In the genomic region with DNA sequence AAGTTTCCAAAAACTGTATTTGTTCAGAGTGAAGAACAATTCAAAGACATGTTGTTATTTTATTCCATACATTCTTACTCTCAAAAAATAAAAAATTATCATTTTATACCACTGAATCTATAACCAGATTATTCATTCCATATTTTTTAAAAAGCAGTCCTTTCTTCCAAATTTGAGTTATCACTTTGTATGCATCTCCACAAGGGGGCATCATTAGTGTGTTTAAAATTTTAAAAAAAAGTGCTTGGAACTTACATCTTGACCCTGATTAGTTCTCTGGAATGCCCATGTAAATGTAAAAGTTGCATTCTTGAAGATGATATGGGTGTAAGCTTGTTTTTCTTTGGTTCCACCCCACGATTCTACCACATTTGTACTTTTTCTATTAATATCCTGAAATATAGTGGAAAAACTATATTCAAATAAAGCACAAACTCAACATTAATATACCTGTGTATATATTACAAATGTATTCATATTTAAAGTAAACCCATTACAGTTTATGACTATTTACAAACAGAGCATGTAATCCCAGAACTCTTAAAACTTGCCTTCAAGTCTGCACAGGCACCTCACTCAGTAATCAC, we compare ENCODE assay signal across 1 cellular context.
TF ChIP-seq lines count a peak whose summit lies in the region.

No MANE protein-coding gene starts in this region.

TF ChIP-seq in GM23338, 12 proteins besides CTCF, POLR2A, EP300 and RAD21 (continued from another document):
- no peak for TF ChIP-seq CREB1 (CRISPR knock-in tag; IDR thresholded peaks at IDR 0.05; ENCODE audit: low read depth)
- no peak for TF ChIP-seq ETS1 (IDR thresholded peaks at IDR 0.05)
- no peak for TF ChIP-seq EZH2 (IDR thresholded peaks at IDR 0.05; ENCODE audit: low read depth, unreplicated experiment)
